Comparison of ENCODE assay signal across 8 cellular contexts in genomic region chr1:246583448-246584185, GRCh38. TPM values are rescaled to one million over a fixed set of nuclear protein-coding genes. Genes with fewer than 3 reads are reported as not detected.
DNase-seq lines count a peak whose midpoint lies in the region; ATAC-seq and TF ChIP-seq lines count a peak whose summit lies in the region.

No MANE protein-coding gene starts in this region.

- peaks cover 40% of the 10 kb centered on the region for H3K36me3 Mint-ChIP-seq in CD4-positive, CD25-positive, alpha-beta regulatory T cell

- H3K4me1 ChIP-seq in CD4-positive, CD25-positive, alpha-beta regulatory T cell (ENCODE audit: control insufficient read depth, insufficient read depth, low read length, poor library complexity, severe bottlenecking) = peaks cover 37% of the 10 kb centered on the region

- peaks cover 57 to 89% (median 72%) of the 10 kb centered on the region in 4 donors for H3K4me1 Mint-ChIP-seq in CD4-positive, CD25-positive, alpha-beta regulatory T cell

- no peak for DNase-seq in CD4-positive, CD25-positive, alpha-beta regulatory T cell
- peak; percentile 28 for DNase-seq in MG63
- peak; percentile 73 to 86 for DNase-seq in cardiac fibroblast (ENCODE audit: low read depth in 2 of 2)
- peak; percentile 72 for DNase-seq in mucosa of gallbladder (ENCODE audit: low spot score)
- no peak for DNase-seq in cerebellum (ENCODE audit: low spot score)
- DNase-seq in ureter (ENCODE audit: low spot score) = no peak
- no peak for DNase-seq in NCI-H2227 (lab: John Stamatoyannopoulos, UW; ENCODE audit: unreplicated experiment)

- H3K9me3 ChIP-seq in CD4-positive, CD25-positive, alpha-beta regulatory T cell (ENCODE audit: control insufficient read depth in 2 of 2, low read length in 2 of 2) = no peaks in the 10 kb centered on the region
- H3K9me3 ChIP-seq in MG63 = no peaks in the 10 kb centered on the region

- H3K4me3 Mint-ChIP-seq in CD4-positive, CD25-positive, alpha-beta regulatory T cell = peak overlapping the region in 3 of 4 donors; percentile 17 to 39 (median 18)

- peaks cover 46% of the 10 kb centered on the region for H3K36me3 ChIP-seq in CD4-positive, CD25-positive, alpha-beta regulatory T cell (ENCODE audit: control insufficient read depth, insufficient read depth, low read length)
- 0 out of 2 replicates have a peak, but pooled peaks cover 2% of the 10 kb centered on the region for H3K36me3 ChIP-seq in MG63

- H3K27ac Mint-ChIP-seq in CD4-positive, CD25-positive, alpha-beta regulatory T cell = peak overlapping the region; percentile 61 to 66 (median 62)

- no peak for ATAC-seq in CD4-positive, CD25-positive, alpha-beta regulatory T cell (ENCODE audit: low read depth in 2 of 2)
- no peak for ATAC-seq in HG02571 (IDR thresholded peaks at IDR 0.05; ENCODE audit: unreplicated experiment)

- no peaks in the 10 kb centered on the region for H3K27me3 Mint-ChIP-seq in CD4-positive, CD25-positive, alpha-beta regulatory T cell

- no peak for TF ChIP-seq CTCF in cardiac fibroblast (IDR thresholded peaks at IDR 0.05; ENCODE audit: low read depth, low read length)

- peak overlapping the region; percentile 52 for H3K4me3 ChIP-seq in CD4-positive, CD25-positive, alpha-beta regulatory T cell (ENCODE audit: low read depth, low read length)
- H3K4me3 ChIP-seq in MG63 (no peak overlapping the region), cardiac fibroblast (replicated peaks in 1 of 2; ENCODE audit: low read depth in 2 of 2, low read length in 2 of 2) (no peak overlapping the region)

- H3K9me3 Mint-ChIP-seq in CD4-positive, CD25-positive, alpha-beta regulatory T cell = peaks cover 0 to 1% (median 0%) of the 10 kb centered on the region in 7 donors

- no peaks in the 10 kb centered on the region for H3K27me3 ChIP-seq in CD4-positive, CD25-positive, alpha-beta regulatory T cell (ENCODE audit: control insufficient read depth, insufficient read depth, low read length)
- no peaks in the 10 kb centered on the region for H3K27me3 ChIP-seq in MG63

- peak overlapping the region; percentile 20 for H3K27ac ChIP-seq in CD4-positive, CD25-positive, alpha-beta regulatory T cell (ENCODE audit: insufficient read depth, low read length, poor library complexity, severe bottlenecking)

RNA-seq across cellular contexts. Expression of gene CNST, which starts 17.4 kb away (rescaled TPM):
- total RNA-seq in CD4-positive, CD25-positive, alpha-beta regulatory T cell = 115 TPM
- 10 to 100 TPM; 54.4 to 78.4 (median 62.6) TPM for polyA plus RNA-seq in CD4-positive, CD25-positive, alpha-beta regulatory T cell
- 10.5 and 11.2 TPM in 2 replicates for total RNA-seq in MG63 (2014; rRNA removed; shearing (Covaris generic); ENCODE audit: low replicate concordance)
- total RNA-seq in mucosa of gallbladder = 29.6 TPM
- 31.3 TPM for total RNA-seq in cerebellum
- total RNA-seq in ureter = 37.2 TPM

RNA-seq across cellular contexts. Expression of gene TFB2M, which starts 17.6 kb away (rescaled TPM):
- total RNA-seq in CD4-positive, CD25-positive, alpha-beta regulatory T cell = 15.2 TPM
- 10 to 100 TPM; 15.4 to 21.8 (median 20.6) TPM for polyA plus RNA-seq in CD4-positive, CD25-positive, alpha-beta regulatory T cell
- total RNA-seq in MG63 (2014; rRNA removed; shearing (Covaris generic); ENCODE audit: low replicate concordance) = 10.9 and 13.3 TPM in 2 replicates
- total RNA-seq in mucosa of gallbladder (10.5 TPM), cerebellum (9.8 TPM), ureter (13.6 TPM)

Comparison
In these comparisons a context has a peak if more than half of its experiments do, and no peak if none do; other contexts are left out.
1. DNase-seq: peak in MG63 (single experiment), cardiac fibroblast (2 of 2) and mucosa of gallbladder (single experiment); none in CD4-positive, CD25-positive, alpha-beta regulatory T cell (0 of 3), cerebellum (single experiment), ureter (single experiment) and NCI-H2227 (single experiment).